Comparison of ENCODE assay signal across 1 cellular context in the genomic region with DNA sequence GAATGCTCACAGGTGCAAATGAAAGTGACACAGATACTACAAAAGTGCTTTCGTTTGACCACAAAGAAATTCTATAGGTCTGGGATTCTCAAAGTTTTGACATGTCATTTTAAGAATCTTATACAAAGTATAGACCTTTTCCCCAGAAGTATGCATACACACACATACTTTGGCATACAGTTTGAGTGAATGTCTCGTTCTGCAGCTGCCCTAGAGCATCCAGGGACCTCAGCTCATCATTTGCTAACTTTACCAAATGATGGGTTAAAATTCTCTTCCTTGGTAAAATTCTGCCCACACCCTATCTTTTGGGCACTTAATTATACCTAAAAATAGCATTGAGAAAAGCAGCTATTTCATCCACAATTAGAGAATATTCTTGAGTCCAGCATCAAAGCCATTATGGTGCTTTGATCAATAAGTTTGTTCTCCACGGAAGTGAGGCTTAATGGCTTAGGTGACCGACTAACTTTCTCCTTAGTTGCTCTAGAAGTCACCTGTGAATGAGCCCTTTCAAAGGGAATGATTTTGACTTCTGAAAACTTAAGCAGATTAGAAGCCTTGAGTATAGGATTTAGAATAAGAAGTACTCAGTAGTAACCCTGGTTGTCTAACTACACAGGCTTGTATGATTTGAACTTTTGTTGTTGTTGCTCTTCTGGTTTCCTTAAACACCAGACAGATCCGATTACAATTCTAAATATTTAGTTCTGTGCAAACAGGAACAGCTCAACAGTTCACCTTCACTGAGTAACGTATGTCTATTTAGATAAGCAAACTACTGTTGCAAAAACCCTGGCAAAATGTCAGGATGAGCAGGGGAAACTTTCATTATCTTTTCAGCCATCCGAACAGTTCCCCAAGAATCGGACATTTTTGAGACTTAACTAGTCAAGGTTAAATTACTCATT.
TF ChIP-seq lines count a peak whose summit lies in the region.

No MANE protein-coding gene starts in this region.

TF ChIP-seq in HepG2, 621 proteins besides CTCF, POLR2A, EP300 and RAD21 (continued from another document and continues in another):
- TF ChIP-seq ZNF678 (CRISPR knock-in tag; IDR thresholded peaks at IDR 0.05) (no peak), ZNF710 (CRISPR knock-in tag; IDR thresholded peaks at IDR 0.05; ENCODE audit: borderline replicate concordance) (no peak), ZNF772 (CRISPR knock-in tag; IDR thresholded peaks at IDR 0.05) (no peak), JUNB (CRISPR knock-in tag; IDR thresholded peaks at IDR 0.05; ENCODE audit: borderline replicate concordance) (no peak), TCF7L2 (IDR thresholded peaks at IDR 0.05; ENCODE audit: low read depth, low read length) (no peak), SIX1 (CRISPR knock-in tag; IDR thresholded peaks at IDR 0.05; ENCODE audit: borderline replicate concordance) (peak; percentile 100), TBL1XR1 (IDR thresholded peaks at IDR 0.05; ENCODE audit: borderline replicate concordance, low read length, partially characterized antibody) (no peak), MLX (CRISPR knock-in tag; IDR thresholded peaks at IDR 0.05) (no peak), ZNF414 (CRISPR knock-in tag; IDR thresholded peaks at IDR 0.05) (no peak), NFIC (IDR thresholded peaks at IDR 0.05; ENCODE audit: low read length) (peak; percentile 86), RFX3 (CRISPR knock-in tag; IDR thresholded peaks at IDR 0.05) (no peak), FOXK2 (IDR thresholded peaks at IDR 0.05) (peak; percentile 79), SMAD3 (CRISPR knock-in tag; IDR thresholded peaks at IDR 0.05) (0 out of 2 replicates have a peak, but pooled peaks have one; percentile 50), ZNF10 (CRISPR knock-in tag; IDR thresholded peaks at IDR 0.05; ENCODE audit: borderline replicate concordance, low read depth) (no peak), ZNF850 (CRISPR knock-in tag; conservative IDR thresholded peaks at IDR 0.05) (no peak), SRY (CRISPR knock-in tag; IDR thresholded peaks at IDR 0.05) (no peak), ZSCAN30 (CRISPR knock-in tag; IDR thresholded peaks at IDR 0.05) (no peak), ZFP1 (CRISPR knock-in tag; IDR thresholded peaks at IDR 0.05) (no peak), REXO4 (CRISPR knock-in tag; IDR thresholded peaks at IDR 0.05; ENCODE audit: borderline replicate concordance) (no peak), GABPA (IDR thresholded peaks at IDR 0.05; ENCODE audit: low read depth, low read length) (no peak), GABPA (CRISPR knock-in tag; IDR thresholded peaks at IDR 0.05; ENCODE audit: low read depth) (peak; percentile 14; the same call in 1 of the 2 replicates), ZNF343 (CRISPR knock-in tag; IDR thresholded peaks at IDR 0.05) (no peak), ZEB1 (IDR thresholded peaks at IDR 0.05; ENCODE audit: insufficient replicate concordance, low read depth) (no peak), KLF9 (CRISPR knock-in tag; IDR thresholded peaks at IDR 0.05; ENCODE audit: low read depth) (no peak), RBFOX2 (IDR thresholded peaks at IDR 0.05; ENCODE audit: low read depth, low read length) (no peak), ZNF576 (CRISPR knock-in tag; IDR thresholded peaks at IDR 0.05) (no peak), PHF21A (CRISPR knock-in tag; IDR thresholded peaks at IDR 0.05) (peak; percentile 62), GPBP1L1 (CRISPR knock-in tag; IDR thresholded peaks at IDR 0.05) (no peak), POGZ (CRISPR knock-in tag; IDR thresholded peaks at IDR 0.05) (peak; percentile 43; the same call in 1 of the 2 replicates), RFX5 (IDR thresholded peaks at IDR 0.05; ENCODE audit: low read depth, low read length) (no peak), SIN3B (IDR thresholded peaks at IDR 0.05; ENCODE audit: low read length) (no peak), SPEN (CRISPR knock-in tag; IDR thresholded peaks at IDR 0.05; ENCODE audit: low read depth) (no peak), CHCHD3 (CRISPR knock-in tag; IDR thresholded peaks at IDR 0.05) (no peak), ZSCAN9 (CRISPR knock-in tag; IDR thresholded peaks at IDR 0.05; ENCODE audit: borderline replicate concordance) (peak; percentile 12; the same call in 1 of the 2 replicates), ZNF430 (CRISPR knock-in tag; IDR thresholded peaks at IDR 0.05) (no peak), CREM (IDR thresholded peaks at IDR 0.05) (peak; percentile 77; the same call in 1 of the 2 replicates), CREM (CRISPR knock-in tag; IDR thresholded peaks at IDR 0.05) (no peak), ZNF652 (CRISPR knock-in tag; IDR thresholded peaks at IDR 0.05; ENCODE audit: borderline replicate concordance, low read depth) (no peak), MEF2D (CRISPR knock-in tag; IDR thresholded peaks at IDR 0.05) (0 out of 2 replicates have a peak, but pooled peaks have one; percentile 36), POLR2AphosphoS2 (IDR thresholded peaks at IDR 0.05; ENCODE audit: low read depth, low read length) (no peak), FOXO1 (CRISPR knock-in tag; IDR thresholded peaks at IDR 0.05) (peak; percentile 76; the same call in 1 of the 2 replicates), ZFP36 (IDR thresholded peaks at IDR 0.05; ENCODE audit: borderline replicate concordance, low read depth, low read length, partially characterized antibody) (no peak), MYNN (CRISPR knock-in tag; IDR thresholded peaks at IDR 0.05; ENCODE audit: low read depth) (no peak), TOE1 (CRISPR knock-in tag; IDR thresholded peaks at IDR 0.05) (no peak), ZNF572 (CRISPR knock-in tag; IDR thresholded peaks at IDR 0.05) (no peak), KLF13 (CRISPR knock-in tag; IDR thresholded peaks at IDR 0.05) (no peak), LCORL (IDR thresholded peaks at IDR 0.05) (peak; percentile 46; the same call in 1 of the 2 replicates), LCORL (CRISPR knock-in tag; IDR thresholded peaks at IDR 0.05) (no peak; the same call in 1 of the 2 replicates), ZNF546 (CRISPR knock-in tag; conservative IDR thresholded peaks at IDR 0.05) (no peak), ELF1 (CRISPR knock-in tag; IDR thresholded peaks at IDR 0.05) (peak; percentile 47; the same call in 1 of the 2 replicates), CHD4 (IDR thresholded peaks at IDR 0.05; ENCODE audit: borderline replicate concordance, low read length) (no peak), DMAP1 (CRISPR knock-in tag; IDR thresholded peaks at IDR 0.05) (no peak), ZNF101 (CRISPR knock-in tag; IDR thresholded peaks at IDR 0.05; ENCODE audit: borderline replicate concordance, low read depth) (no peak), NAIF1 (CRISPR knock-in tag; IDR thresholded peaks at IDR 0.05; ENCODE audit: borderline replicate concordance) (no peak), CREB1 (IDR thresholded peaks at IDR 0.05) (no peak), CREB1 (CRISPR knock-in tag; IDR thresholded peaks at IDR 0.05) (peak; percentile 70), ZNF775 (CRISPR knock-in tag; IDR thresholded peaks at IDR 0.05; ENCODE audit: borderline replicate concordance) (no peak), ZSCAN29 (CRISPR knock-in tag; conservative IDR thresholded peaks at IDR 0.05) (0 out of 2 replicates have a peak, but pooled peaks have one; percentile 53), SOX5 (CRISPR knock-in tag; IDR thresholded peaks at IDR 0.05; ENCODE audit: borderline replicate concordance) (peak; percentile 82), SETDB1 (CRISPR knock-in tag; IDR thresholded peaks at IDR 0.05; ENCODE audit: borderline replicate concordance) (no peak), THAP11 (CRISPR knock-in tag; IDR thresholded peaks at IDR 0.05) (peak; percentile 47), ZNF24 (IDR thresholded peaks at IDR 0.05) (no peak), AKAP8 (CRISPR knock-in tag; IDR thresholded peaks at IDR 0.05) (no peak), MBD4 (IDR thresholded peaks at IDR 0.05; ENCODE audit: borderline replicate concordance, low read length) (0 out of 2 replicates have a peak, but pooled peaks have one; percentile 53), ZNF777 (CRISPR knock-in tag; IDR thresholded peaks at IDR 0.05) (no peak), ZNF567 (CRISPR knock-in tag; IDR thresholded peaks at IDR 0.05; ENCODE audit: borderline replicate concordance) (no peak), ZFP37 (CRISPR knock-in tag; IDR thresholded peaks at IDR 0.05; ENCODE audit: borderline replicate concordance) (no peak), HMG20A (CRISPR knock-in tag; IDR thresholded peaks at IDR 0.05; ENCODE audit: borderline replicate concordance) (peak; percentile 76), ZNF713 (CRISPR knock-in tag; IDR thresholded peaks at IDR 0.05) (no peak)
- TF ChIP-seq, protein P1, sequence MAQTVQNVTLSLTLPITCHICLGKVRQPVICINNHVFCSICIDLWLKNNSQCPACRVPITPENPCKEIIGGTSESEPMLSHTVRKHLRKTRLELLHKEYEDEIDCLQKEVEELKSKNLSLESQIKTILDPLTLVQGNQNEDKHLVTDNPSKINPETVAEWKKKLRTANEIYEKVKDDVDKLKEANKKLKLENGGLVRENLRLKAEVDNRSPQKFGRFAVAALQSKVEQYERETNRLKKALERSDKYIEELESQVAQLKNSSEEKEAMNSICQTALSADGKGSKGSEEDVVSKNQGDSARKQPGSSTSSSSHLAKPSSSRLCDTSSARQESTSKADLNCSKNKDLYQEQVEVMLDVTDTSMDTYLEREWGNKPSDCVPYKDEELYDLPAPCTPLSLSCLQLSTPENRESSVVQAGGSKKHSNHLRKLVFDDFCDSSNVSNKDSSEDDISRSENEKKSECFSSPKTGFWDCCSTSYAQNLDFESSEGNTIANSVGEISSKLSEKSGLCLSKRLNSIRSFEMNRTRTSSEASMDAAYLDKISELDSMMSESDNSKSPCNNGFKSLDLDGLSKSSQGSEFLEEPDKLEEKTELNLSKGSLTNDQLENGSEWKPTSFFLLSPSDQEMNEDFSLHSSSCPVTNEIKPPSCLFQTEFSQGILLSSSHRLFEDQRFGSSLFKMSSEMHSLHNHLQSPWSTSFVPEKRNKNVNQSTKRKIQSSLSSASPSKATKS (CRISPR knock-in tag; IDR thresholded peaks at IDR 0.05) = no peak
- TF ChIP-seq, protein P2, sequence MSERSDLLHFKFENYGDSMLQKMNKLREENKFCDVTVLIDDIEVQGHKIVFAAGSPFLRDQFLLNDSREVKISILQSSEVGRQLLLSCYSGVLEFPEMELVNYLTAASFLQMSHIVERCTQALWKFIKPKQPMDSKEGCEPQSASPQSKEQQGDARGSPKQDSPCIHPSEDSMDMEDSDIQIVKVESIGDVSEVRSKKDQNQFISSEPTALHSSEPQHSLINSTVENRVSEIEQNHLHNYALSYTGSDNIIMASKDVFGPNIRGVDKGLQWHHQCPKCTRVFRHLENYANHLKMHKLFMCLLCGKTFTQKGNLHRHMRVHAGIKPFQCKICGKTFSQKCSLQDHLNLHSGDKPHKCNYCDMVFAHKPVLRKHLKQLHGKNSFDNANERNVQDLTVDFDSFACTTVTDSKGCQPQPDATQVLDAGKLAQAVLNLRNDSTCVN (CRISPR knock-in tag; IDR thresholded peaks at IDR 0.05; ENCODE audit: borderline replicate concordance) = no peak
- TF ChIP-seq, protein P3, sequence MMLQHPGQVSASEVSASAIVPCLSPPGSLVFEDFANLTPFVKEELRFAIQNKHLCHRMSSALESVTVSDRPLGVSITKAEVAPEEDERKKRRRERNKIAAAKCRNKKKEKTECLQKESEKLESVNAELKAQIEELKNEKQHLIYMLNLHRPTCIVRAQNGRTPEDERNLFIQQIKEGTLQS (CRISPR knock-in tag; IDR thresholded peaks at IDR 0.05) = no peak
